In genomic region chr20:59749293-59749680, GRCh38 we compare ENCODE assay signal across 11 cellular contexts.
DNase-seq lines count a peak whose midpoint lies in the region; ATAC-seq lines count a peak whose summit lies in the region.
"Had no signal": no experiment of that assay in that cellular context is flagged by ENCODE, and none has a peak within 500 bp of the region (broad histone marks: within the 10 kb centered on the region; RNA-seq: fewer than 3 reads in every experiment).

No MANE protein-coding gene starts in this region.

- H3K36me3 Mint-ChIP-seq in activated T-cell treated with anti-CD3 and anti-CD28 coated beads, Interleukin-2, amount 50 U/mL, for 24 hours (ENCODE audit: low read depth), result no peaks in the 10 kb centered on the region
- H3K36me3 Mint-ChIP-seq: stimulated activated memory B cell treated with anti-CD40 and anti-IgM and Interleukin-4, amounts not matched to agents 10 μg/mL and 1 μg/mL and 100 μg/mL, for 72 hours had no signal

- intact Hi-C loops in head of caudate nucleus (cut with DNase I), result no loop called here

- H3K27me3 Mint-ChIP-seq in activated T-cell treated with anti-CD3 and anti-CD28 coated beads, Interleukin-2, amount 50 U/mL, for 24 hours, result peaks cover 21% of the 10 kb centered on the region

- ATAC-seq in HG03432 (IDR thresholded peaks at IDR 0.05; ENCODE audit: unreplicated experiment), result no peak
- ATAC-seq: effector memory CD8-positive, alpha-beta T cell; stimulated activated memory B cell treated with anti-CD40 and anti-IgM and Interleukin-4, amounts not matched to agents 10 μg/mL and 1 μg/mL and 100 μg/mL, for 72 hours had no signal

- no peak overlapping the region for H3K4me3 Mint-ChIP-seq in activated T-cell treated with anti-CD3 and anti-CD28 coated beads, Interleukin-2, amount 50 U/mL, for 24 hours
- H3K4me3 Mint-ChIP-seq: activated B cell treated with CpG ODN at 0.5 μM for 24 hours; effector memory CD8-positive, alpha-beta T cell; stimulated activated memory B cell treated with anti-CD40 and anti-IgM and Interleukin-4, amounts not matched to agents 10 μg/mL and 1 μg/mL and 100 μg/mL, for 72 hours had no signal

- H3K27ac Mint-ChIP-seq in activated T-cell treated with anti-CD3 and anti-CD28 coated beads, Interleukin-2, amount 50 U/mL, for 24 hours, result no peak overlapping the region
- H3K27ac Mint-ChIP-seq: activated B cell treated with CpG ODN at 0.5 μM for 24 hours; effector memory CD8-positive, alpha-beta T cell; stimulated activated memory B cell treated with anti-CD40 and anti-IgM and Interleukin-4, amounts not matched to agents 10 μg/mL and 1 μg/mL and 100 μg/mL, for 72 hours had no signal

- peak; percentile 89 for DNase-seq in EH (ENCODE audit: low read depth)
- peak; percentile 53 for DNase-seq in amniotic stem cell (lab: John Stamatoyannopoulos, UW)
- DNase-seq in head of caudate nucleus, result peak in 23 of 42 donors; percentile 16 to 73 (median 47)
- DNase-seq in stromal cell of bone marrow (ENCODE audit: low read depth), result peak; percentile 40
- DNase-seq in stimulated activated CD4-positive, alpha-beta T cell treated with anti-CD3 and anti-CD28 coated beads, Interleukin-4, amount 100 ng/mL, for 24 hours, result no peak
- no peak for DNase-seq in iPS-NIHi7 (ENCODE audit: extremely low spot score)
- no peak for DNase-seq in activated T-cell treated with anti-CD3 and anti-CD28 coated beads, Interleukin-2, amount 50 U/mL, for 24 hours
- DNase-seq: activated B cell treated with CpG ODN at 0.5 μM for 24 hours; effector memory CD8-positive, alpha-beta T cell had no signal

- no peaks in the 10 kb centered on the region for H3K9me3 Mint-ChIP-seq in activated T-cell treated with anti-CD3 and anti-CD28 coated beads, Interleukin-2, amount 50 U/mL, for 24 hours
- H3K9me3 Mint-ChIP-seq: activated B cell treated with CpG ODN at 0.5 μM for 24 hours; effector memory CD8-positive, alpha-beta T cell; stimulated activated memory B cell treated with anti-CD40 and anti-IgM and Interleukin-4, amounts not matched to agents 10 μg/mL and 1 μg/mL and 100 μg/mL, for 72 hours had no signal

- no peaks in the 10 kb centered on the region for H3K4me1 Mint-ChIP-seq in activated T-cell treated with anti-CD3 and anti-CD28 coated beads, Interleukin-2, amount 50 U/mL, for 24 hours (ENCODE audit: low read depth)

Comparison
In these comparisons a context has a peak if more than half of its experiments do, and no peak if none do; other contexts are left out.
1. DNase-seq: peak in EH (single experiment), amniotic stem cell (single experiment), head of caudate nucleus (23 of 42) and stromal cell of bone marrow (single experiment); none in stimulated activated CD4-positive, alpha-beta T cell treated with anti-CD3 and anti-CD28 coated beads, Interleukin-4, amount 100 ng/mL, for 24 hours (single experiment), iPS-NIHi7 (single experiment) and activated T-cell treated with anti-CD3 and anti-CD28 coated beads, Interleukin-2, amount 50 U/mL, for 24 hours (single experiment).